8 cellular contexts compared by ENCODE assay signal in the genomic region with DNA sequence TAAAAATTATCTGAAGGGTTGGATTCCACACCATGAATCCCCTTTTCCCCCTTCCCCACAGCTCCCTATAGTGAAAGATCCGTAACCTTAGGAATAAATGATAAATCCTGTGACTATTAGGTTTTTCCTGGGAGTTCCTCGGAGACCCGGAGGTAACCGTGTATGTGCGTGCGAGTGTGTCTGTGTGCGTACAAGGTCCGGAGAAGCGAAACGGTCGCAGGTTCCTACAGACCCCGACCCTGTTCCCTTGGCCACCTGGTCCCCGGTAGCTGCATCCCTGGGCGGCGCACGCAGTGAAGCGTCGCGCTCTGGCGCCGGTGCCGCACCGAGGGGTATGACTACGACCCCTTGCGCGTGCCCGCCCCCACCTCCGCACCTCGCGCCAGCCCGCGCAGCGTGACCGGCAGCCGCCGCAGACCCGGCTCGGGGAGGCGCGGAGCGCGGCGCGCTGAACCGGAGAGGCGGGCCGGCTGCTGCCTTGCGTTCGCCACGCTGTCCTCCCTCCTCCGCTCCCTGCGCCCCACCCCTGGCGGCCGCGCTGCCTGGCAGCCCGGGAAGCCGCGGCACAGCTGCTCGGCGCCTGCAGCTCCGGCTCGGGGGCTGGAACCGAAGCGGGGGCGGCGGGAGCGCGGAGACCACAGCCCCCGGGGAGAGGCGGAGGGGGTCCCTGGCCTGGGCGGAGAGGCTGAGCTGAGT. TPM values are rescaled to one million over a fixed set of nuclear protein-coding genes. Genes with fewer than 3 reads are reported as not detected.
DNase-seq lines count a peak whose midpoint lies in the region; ATAC-seq and TF ChIP-seq lines count a peak whose summit lies in the region.

A gene with protein sequence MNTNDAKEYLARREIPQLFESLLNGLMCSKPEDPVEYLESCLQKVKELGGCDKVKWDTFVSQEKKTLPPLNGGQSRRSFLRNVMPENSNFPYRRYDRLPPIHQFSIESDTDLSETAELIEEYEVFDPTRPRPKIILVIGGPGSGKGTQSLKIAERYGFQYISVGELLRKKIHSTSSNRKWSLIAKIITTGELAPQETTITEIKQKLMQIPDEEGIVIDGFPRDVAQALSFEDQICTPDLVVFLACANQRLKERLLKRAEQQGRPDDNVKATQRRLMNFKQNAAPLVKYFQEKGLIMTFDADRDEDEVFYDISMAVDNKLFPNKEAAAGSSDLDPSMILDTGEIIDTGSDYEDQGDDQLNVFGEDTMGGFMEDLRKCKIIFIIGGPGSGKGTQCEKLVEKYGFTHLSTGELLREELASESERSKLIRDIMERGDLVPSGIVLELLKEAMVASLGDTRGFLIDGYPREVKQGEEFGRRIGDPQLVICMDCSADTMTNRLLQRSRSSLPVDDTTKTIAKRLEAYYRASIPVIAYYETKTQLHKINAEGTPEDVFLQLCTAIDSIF (plus strand): TSS at position 529 of the 696 bp plus-strand sequence. CDS start 295 bp downstream, outside the sequence.

- no peak for DNase-seq in AG09309 (ENCODE audit: low read depth)
- peak; percentile 65 for DNase-seq in MG63
- peak; percentile 37 to 43 for DNase-seq in activated CD4-positive, alpha-beta T cell treated with anti-CD3 and anti-CD28 coated beads, Interleukin-2, amount 50 U/mL, for 24 hours (ENCODE audit: low read depth in 1 of 2, low spot score in 1 of 2)
- DNase-seq in effector CD4-positive, alpha-beta T cell = peak; percentile 27
- DNase-seq in lung (ENCODE audit: low spot score) = no peak
- DNase-seq in stimulated activated CD4-positive, alpha-beta T cell treated with anti-CD3 and anti-CD28 coated beads, Interleukin-4, amount 100 ng/mL, for 48 hours (ENCODE audit: low read depth in 2 of 2) = peak; percentile 43 to 45
- DNase-seq in SIG-M5 (lab: John Stamatoyannopoulos, UW) = no peak

- H3K36me3 ChIP-seq in MG63 = no peaks in the 10 kb centered on the region
- no peaks in the 10 kb centered on the region for H3K36me3 ChIP-seq in lung (ENCODE audit: control insufficient read depth in 2 of 2, insufficient read depth in 2 of 2, low read length in 2 of 2)

- H3K4me1 ChIP-seq in lung (ENCODE audit: control insufficient read depth in 2 of 2, insufficient read depth in 2 of 2, low read length in 2 of 2) = peaks cover 0 to 9% of the 10 kb centered on the region in 2 donors

- H3K27ac ChIP-seq in lung (ENCODE audit: low read depth in 1 of 2, low read length in 1 of 2) = no peak within 1 kb of the TSS

- H3K27me3 ChIP-seq in MG63 (no peaks in the 10 kb centered on the region; the same call in 1 of the 2 replicates), lung (ENCODE audit: control insufficient read depth, insufficient read depth) (peaks cover 3% of the 10 kb centered on the region)

- no peak for TF ChIP-seq CTCF in AG09309 (IDR thresholded peaks at IDR 0.05; ENCODE audit: control insufficient read depth, insufficient read depth, low read depth, low read length, missing control alignments)
- no peak for TF ChIP-seq CTCF in lung (IDR thresholded peaks at IDR 0.05; ENCODE audit: control extremely low read depth, extremely low read depth)

- ATAC-seq in GM19463 (IDR thresholded peaks at IDR 0.05; ENCODE audit: unreplicated experiment) (peak; percentile 49), lung (ENCODE audit: insufficient read depth, low FRiP score) (peak; percentile 63)

- 3% methylated on average over 42 to 71 of the region's 71 CpGs for WGBS in lung, 2 donors

- H3K4me3 ChIP-seq in AG09309 (ENCODE audit: control insufficient read depth, low read depth, low read length) (peak within 1 kb of the TSS; percentile 98), MG63 (peak within 1 kb of the TSS; percentile 65), lung (no peak within 1 kb of the TSS)

- H3K9me3 ChIP-seq in MG63 (no peaks in the 10 kb centered on the region), lung (ENCODE audit: control insufficient read depth in 2 of 2, insufficient read depth in 1 of 2, low read length in 1 of 2) (no peaks in the 10 kb centered on the region)

RNA-seq across cellular contexts. Expression of the gene that starts here (rescaled TPM):
- total RNA-seq in MG63 (2014; rRNA removed; shearing (Covaris generic); ENCODE audit: low replicate concordance) = 10.9 and 26.7 TPM in 2 replicates
- 1 to 10 TPM in 1 of 2 donors, under 1 TPM in 1; 0.15 to 3.0 TPM for total RNA-seq in lung
- under 1 TPM in 1 of 2 donors, not detected in 1; 0.06 TPM for polyA plus RNA-seq in lung

Comparison
In these comparisons a context has a peak if more than half of its experiments do, and no peak if none do; other contexts are left out.
1. DNase-seq: peak in MG63 (single experiment), activated CD4-positive, alpha-beta T cell treated with anti-CD3 and anti-CD28 coated beads, Interleukin-2, amount 50 U/mL, for 24 hours (2 of 2), effector CD4-positive, alpha-beta T cell (single experiment) and stimulated activated CD4-positive, alpha-beta T cell treated with anti-CD3 and anti-CD28 coated beads, Interleukin-4, amount 100 ng/mL, for 48 hours (2 of 2); none in AG09309 (single experiment), lung (single experiment) and SIG-M5 (single experiment).